ENCODE assay signal across 28 cellular contexts in the genomic region with DNA sequence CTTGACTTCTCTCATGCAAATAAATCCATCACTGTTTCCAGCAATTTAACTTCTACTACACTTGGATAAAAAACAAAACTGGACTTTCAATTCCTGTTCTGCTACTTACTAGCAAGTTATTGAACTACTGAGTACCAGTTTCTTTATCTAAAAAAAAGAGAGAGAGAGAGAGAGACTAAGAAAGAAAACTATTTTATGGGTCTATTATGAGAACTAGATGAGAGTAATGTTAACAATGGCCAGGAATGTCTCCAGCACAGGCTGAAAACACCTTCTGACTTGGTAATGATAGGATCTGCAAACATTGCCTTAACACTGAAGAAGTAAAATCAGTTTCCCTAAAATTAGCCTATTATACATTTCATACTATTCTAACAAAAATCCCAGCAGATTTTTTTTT. TPM values are rescaled to one million over a fixed set of nuclear protein-coding genes. Genes with fewer than 3 reads are reported as not detected.
"Had no signal": no experiment of that assay in that cellular context is flagged by ENCODE, and none has a peak within 500 bp of the region (broad histone marks: within the 10 kb centered on the region; RNA-seq: fewer than 3 reads in every experiment).

No MANE protein-coding gene starts in this region.

- H3K4me3 ChIP-seq: colonic mucosa, esophagus muscularis mucosa, heart right ventricle, left ventricle myocardium inferior, lower lobe of right lung, ovary, right lobe of liver, suprapubic skin, transverse colon, upper lobe of right lung, uterus had no signal

- ATAC-seq: heart right ventricle; left colon; lower lobe of right lung; natural killer cell; right lobe of liver; stimulated activated naive CD8-positive, alpha-beta T cell treated with anti-CD3 and anti-CD28 coated beads, Interleukin-15, amount 100 ng/mL, for 72 hours; upper lobe of right lung had no signal

- H3K4me1 ChIP-seq: colonic mucosa, right lobe of liver, uterus had no signal

- H3K9me3 ChIP-seq: colonic mucosa, esophagus muscularis mucosa, heart right ventricle, left ventricle myocardium inferior, lower lobe of right lung, ovary, right lobe of liver, suprapubic skin, transverse colon, upper lobe of right lung, uterus had no signal

- DNase-seq: colonic mucosa; effector memory CD4-positive, alpha-beta T cell; foreskin melanocyte; glutamatergic neuron; heart right ventricle; hippocampal formation; islet precursor cell; kidney glomerular epithelial cell; left colon; left ventricle myocardium inferior; lower lobe of right lung; natural killer cell; occipital lobe; ovary; posterior cingulate gyrus; right lobe of liver; small intestine; stimulated activated CD4-positive, alpha-beta T cell treated with anti-CD3 and anti-CD28 coated beads, Interleukin-15, amount 100 ng/mL, for 24 hours; stimulated activated CD4-positive, alpha-beta T cell treated with anti-CD3 and anti-CD28 coated beads, Interleukin-2, amount 100 ng/mL, for 48 hours; stimulated activated naive CD4-positive, alpha-beta T cell; stimulated activated naive CD8-positive, alpha-beta T cell treated with anti-CD3 and anti-CD28 coated beads, Interleukin-15, amount 100 ng/mL, for 72 hours; transverse colon; upper lobe of right lung; uterus had no signal

- H3K27ac Mint-ChIP-seq: dendritic cell treated with granulocyte-macrophage colony-stimulating factor and Interleukin-4, amounts not matched to agents 40 ng/mL and 50 ng/mL, for 4 days; natural killer cell; stimulated activated naive CD8-positive, alpha-beta T cell treated with anti-CD3 and anti-CD28 coated beads, Interleukin-15, amount 100 ng/mL, for 72 hours had no signal

- H3K36me3 Mint-ChIP-seq: natural killer cell had no signal

- H3K36me3 ChIP-seq: colonic mucosa, esophagus muscularis mucosa, left ventricle myocardium inferior, lower lobe of right lung, ovary, right lobe of liver, suprapubic skin, transverse colon, upper lobe of right lung, uterus had no signal

- H3K4me3 Mint-ChIP-seq: dendritic cell treated with granulocyte-macrophage colony-stimulating factor and Interleukin-4, amounts not matched to agents 40 ng/mL and 50 ng/mL, for 4 days; natural killer cell; stimulated activated naive CD8-positive, alpha-beta T cell treated with anti-CD3 and anti-CD28 coated beads, Interleukin-15, amount 100 ng/mL, for 72 hours had no signal

- H3K27me3 ChIP-seq: colonic mucosa, esophagus muscularis mucosa, ovary, right lobe of liver, transverse colon, upper lobe of right lung, uterus had no signal

- FAIRE-seq: endothelial cell of umbilical vein, small intestine had no signal

- H3K27ac ChIP-seq: colonic mucosa, esophagus muscularis mucosa, heart right ventricle, left ventricle myocardium inferior, lower lobe of right lung, ovary, right lobe of liver, suprapubic skin, transverse colon, upper lobe of right lung, uterus had no signal

- H3K9me3 Mint-ChIP-seq: dendritic cell treated with granulocyte-macrophage colony-stimulating factor and Interleukin-4, amounts not matched to agents 40 ng/mL and 50 ng/mL, for 4 days; natural killer cell; stimulated activated naive CD8-positive, alpha-beta T cell treated with anti-CD3 and anti-CD28 coated beads, Interleukin-15, amount 100 ng/mL, for 72 hours had no signal

RNA-seq across cellular contexts. Expression of a gene that starts 5.2 kb away (rescaled TPM):
- total RNA-seq: natural killer cell had no signal
